In the genomic region with DNA sequence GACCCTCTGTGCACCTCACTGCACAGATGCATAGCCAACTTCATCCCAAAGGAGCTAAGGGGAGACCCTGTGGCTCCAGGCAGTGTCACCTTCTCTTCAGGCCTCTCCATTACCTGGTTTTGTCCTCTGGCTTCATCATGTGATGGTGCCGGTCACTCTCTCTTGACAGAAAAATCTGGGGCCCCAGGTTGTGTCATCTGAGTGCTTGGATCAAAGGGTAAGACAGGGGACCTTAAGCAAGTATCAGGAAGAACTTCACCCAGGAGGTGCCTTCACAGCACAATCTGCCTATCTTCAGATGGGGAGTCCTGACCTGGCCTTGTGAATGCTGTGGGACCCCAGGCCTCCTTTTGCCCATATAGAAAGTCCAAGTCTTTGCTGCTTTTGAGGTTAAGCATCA, we compare ENCODE assay signal across 1 cellular context.
TF ChIP-seq lines count a peak whose summit lies in the region.

No MANE protein-coding gene starts in this region.

TF ChIP-seq in IMR-90, 13 proteins besides CTCF, POLR2A, EP300 and RAD21:
- TF ChIP-seq, protein P1, sequence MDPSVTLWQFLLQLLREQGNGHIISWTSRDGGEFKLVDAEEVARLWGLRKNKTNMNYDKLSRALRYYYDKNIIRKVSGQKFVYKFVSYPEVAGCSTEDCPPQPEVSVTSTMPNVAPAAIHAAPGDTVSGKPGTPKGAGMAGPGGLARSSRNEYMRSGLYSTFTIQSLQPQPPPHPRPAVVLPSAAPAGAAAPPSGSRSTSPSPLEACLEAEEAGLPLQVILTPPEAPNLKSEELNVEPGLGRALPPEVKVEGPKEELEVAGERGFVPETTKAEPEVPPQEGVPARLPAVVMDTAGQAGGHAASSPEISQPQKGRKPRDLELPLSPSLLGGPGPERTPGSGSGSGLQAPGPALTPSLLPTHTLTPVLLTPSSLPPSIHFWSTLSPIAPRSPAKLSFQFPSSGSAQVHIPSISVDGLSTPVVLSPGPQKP (IDR thresholded peaks at IDR 0.05; ENCODE audit: borderline replicate concordance, low read depth, low read length), result no peak
- no peak for TF ChIP-seq MAFK (IDR thresholded peaks at IDR 0.05; ENCODE audit: low read depth, low read length)
- TF ChIP-seq CHD1 (IDR thresholded peaks at IDR 0.05; ENCODE audit: low read depth, low read length), result no peak
- TF ChIP-seq RCOR1 (IDR thresholded peaks at IDR 0.05; ENCODE audit: insufficient replicate concordance, low read length), result no peak
- TF ChIP-seq BHLHE40 (IDR thresholded peaks at IDR 0.05; ENCODE audit: low read depth, low read length), result no peak
- no peak for TF ChIP-seq RFX5 (IDR thresholded peaks at IDR 0.05; ENCODE audit: low read depth, low read length)
- TF ChIP-seq FOS (IDR thresholded peaks at IDR 0.05; ENCODE audit: low read depth, low read length), result no peak
- no peak for TF ChIP-seq CEBPB (IDR thresholded peaks at IDR 0.05; ENCODE audit: low read depth, low read length)
- no peak for TF ChIP-seq NFE2L2 (IDR thresholded peaks at IDR 0.05; ENCODE audit: low read depth, low read length)
- TF ChIP-seq MAZ (IDR thresholded peaks at IDR 0.05; ENCODE audit: borderline replicate concordance, low read depth, low read length), result no peak
- TF ChIP-seq SMC3 (IDR thresholded peaks at IDR 0.05; ENCODE audit: low read depth, low read length), result no peak
- no peak for TF ChIP-seq MXI1 (IDR thresholded peaks at IDR 0.05; ENCODE audit: borderline replicate concordance, low read depth, low read length)
- TF ChIP-seq, protein P2, sequence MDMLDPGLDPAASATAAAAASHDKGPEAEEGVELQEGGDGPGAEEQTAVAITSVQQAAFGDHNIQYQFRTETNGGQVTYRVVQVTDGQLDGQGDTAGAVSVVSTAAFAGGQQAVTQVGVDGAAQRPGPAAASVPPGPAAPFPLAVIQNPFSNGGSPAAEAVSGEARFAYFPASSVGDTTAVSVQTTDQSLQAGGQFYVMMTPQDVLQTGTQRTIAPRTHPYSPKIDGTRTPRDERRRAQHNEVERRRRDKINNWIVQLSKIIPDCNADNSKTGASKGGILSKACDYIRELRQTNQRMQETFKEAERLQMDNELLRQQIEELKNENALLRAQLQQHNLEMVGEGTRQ (IDR thresholded peaks at IDR 0.05; ENCODE audit: low read depth, low read length), result no peak
